In genomic region chr3:32801440-32801839, GRCh38 we compare ENCODE assay signal across 6 cellular contexts. TPM values are rescaled to one million over a fixed set of nuclear protein-coding genes. Genes with fewer than 3 reads are reported as not detected.
"Had no signal": no experiment of that assay in that cellular context is flagged by ENCODE, and none has a peak within 500 bp of the region (broad histone marks: within the 10 kb centered on the region; RNA-seq: fewer than 3 reads in every experiment).

No MANE protein-coding gene starts in this region.

RNA-seq across cellular contexts. Expression of gene TRIM71, which starts 16.4 kb away (rescaled TPM):
- total RNA-seq: suprapubic skin, thoracic aorta, transverse colon, ureter, vagina had no signal
- polyA plus RNA-seq: urinary bladder had no signal
